In genomic region chr15:95860406-95860805, GRCh38 we compare ENCODE assay signal across 31 cellular contexts.
A peak's percentile ranks its signal among the peaks of the same experiment; 100 is the strongest.
DNase-seq lines count a peak whose midpoint lies in the region; ATAC-seq, FAIRE-seq and TF ChIP-seq lines count a peak whose summit lies in the region.
"Had no signal": no experiment of that assay in that cellular context is flagged by ENCODE, and none has a peak within 500 bp of the region (broad histone marks: within the 10 kb centered on the region; RNA-seq: fewer than 3 reads in every experiment).

No MANE protein-coding gene starts in this region.

- no peak overlapping the region for H3K4me2 ChIP-seq in HepG2 (ENCODE audit: low read depth, low read length)
- H3K4me2 ChIP-seq: A549; BLaER1; BLaER1 treated with 17β-estradiol and CSF1 and Interleukin-3, amounts not matched to agents 10 nM and 100 nM had no signal

- no peak for TF ChIP-seq EP300 in HepG2 (IDR thresholded peaks at IDR 0.05; ENCODE audit: low read depth in 2 of 2, low read length in 2 of 2)
- TF ChIP-seq EP300 in HepG2 (CRISPR knock-in tag; IDR thresholded peaks at IDR 0.05; ENCODE audit: borderline replicate concordance): no peak

- H4K20me1 ChIP-seq in HepG2 (ENCODE audit: insufficient read depth, low read length): no peaks in the 10 kb centered on the region
- H4K20me1 ChIP-seq: BLaER1; BLaER1 treated with 17β-estradiol and CSF1 and Interleukin-3, amounts not matched to agents 10 nM and 100 nM had no signal

- H3K9ac ChIP-seq in HepG2 (ENCODE audit: insufficient read depth, low read depth, low read length): no peak overlapping the region
- H3K9ac ChIP-seq: BLaER1; BLaER1 treated with 17β-estradiol and CSF1 and Interleukin-3, amounts not matched to agents 10 nM and 100 nM had no signal

- H3K9me3 ChIP-seq in HepG2 (ENCODE audit: low read length) (no peaks in the 10 kb centered on the region), right lobe of liver (no peaks in the 10 kb centered on the region), HEK293 (ENCODE audit: control insufficient read depth, insufficient read depth, low read depth, low read length) (no peaks in the 10 kb centered on the region)
- H3K9me3 ChIP-seq: A549; BE2C; BLaER1; BLaER1 treated with 17β-estradiol and CSF1 and Interleukin-3, amounts not matched to agents 10 nM and 100 nM; Caco-2 had no signal

- WGBS in HepG2 (ENCODE audit: low lambda C conversion rate): 39% methylated on average over 1 of the region's 1 CpG
- WGBS in right lobe of liver (ENCODE audit: insufficient coverage, low coverage, low lambda C conversion rate, missing lambda C conversion rate): 60% methylated on average over 1 of the region's 1 CpG

- in situ Hi-C loops in HepG2 (cut with HindIII; ENCODE audit: extremely low pct_ligation_motif_present, low pct_unique_long_range_greater_than_20kb): no loop called here

- no TSS peak for BruUV-seq in HepG2 (replicated peaks; lab: Mats Ljungman, UMichigan)

- POLR2A ChIA-PET in HepG2 (lab: Yijun Ruan, JAX) (no interaction called here), HEK293 (lab: Yijun Ruan, JAX) (no interaction called here)

- CTCF ChIA-PET in HepG2 (lab: Yijun Ruan, JAX; ENCODE audit: low intra/inter-chr PET ratio, low total read pairs) (no interaction called here), HEK293 (lab: Yijun Ruan, JAX) (interaction anchor here (0.7 kb wide), 1 partner anchor 167 kb away, joined by 4 read pairs; no protein-coding TSS in a partner anchor)

- no peak for TF ChIP-seq RAD21 in HepG2 (CRISPR knock-in tag; IDR thresholded peaks at IDR 0.05)

- intact Hi-C loops in HepG2 (cut with micrococcal nuclease; ENCODE audit: unreplicated experiment) (no loop called here), right lobe of liver (cut with DNase I) (no loop called here)

- H3K36me3 ChIP-seq in HepG2 (replicated peaks in 1 of 2; ENCODE audit: control insufficient read depth in 1 of 2, insufficient read depth in 2 of 2, low read length in 2 of 2): no peaks in the 10 kb centered on the region
- H3K36me3 ChIP-seq in right lobe of liver: no peaks in the 10 kb centered on the region
- no peaks in the 10 kb centered on the region for H3K36me3 ChIP-seq in HEK293 (ENCODE audit: control insufficient read depth in 2 of 2, insufficient read depth in 1 of 2, low read length in 2 of 2)
- H3K36me3 ChIP-seq: BE2C; BLaER1; BLaER1 treated with 17β-estradiol and CSF1 and Interleukin-3, amounts not matched to agents 10 nM and 100 nM had no signal

- H3K4me3 ChIP-seq in HepG2 (replicated peaks in 1 of 3; ENCODE audit: insufficient read depth in 1 of 3, low read depth in 2 of 3, low read length in 3 of 3) (no peak overlapping the region), right lobe of liver (no peak overlapping the region), HEK293 (ENCODE audit: low read depth, low read length) (no peak overlapping the region)
- H3K4me3 ChIP-seq: A549; BLaER1; BLaER1 treated with 17β-estradiol and CSF1 and Interleukin-3, amounts not matched to agents 10 nM and 100 nM had no signal

- ATAC-seq in HepG2: no peak
- no peak for ATAC-seq in right lobe of liver
- ATAC-seq: A549; CD8-positive, alpha-beta T cell had no signal

- H3K27ac ChIP-seq in HepG2 (ENCODE audit: extremely low read length, insufficient read depth, low read length) (no peak overlapping the region), right lobe of liver (no peak overlapping the region), HEK293 (ENCODE audit: extremely low read depth, low read depth, low read length) (no peak overlapping the region)
- H3K27ac ChIP-seq: 22Rv1; A549; BLaER1; BLaER1 treated with 17β-estradiol and CSF1 and Interleukin-3, amounts not matched to agents 10 nM and 100 nM; C4-2B had no signal

- TF ChIP-seq CTCF in HepG2 (CRISPR knock-in tag; IDR thresholded peaks at IDR 0.05) (no peak), right lobe of liver (IDR thresholded peaks at IDR 0.05) (no peak), HEK293 (tag by site-specific recombination; IDR thresholded peaks at IDR 0.05) (no peak)

- no peak for DNase-seq in HepG2 (ENCODE audit: low spot score)
- DNase-seq in right lobe of liver: no peak
- no peak for DNase-seq in HCEC 1CT
- DNase-seq: 8988T; ACHN; AML-193; BE2C; C1 segment of cervical spinal cord; Caco-2; Calu3; CD4-positive, alpha-beta memory T cell; CD4-positive, alpha-beta T cell; CD4-positive, CD25-positive, alpha-beta regulatory T cell; CD8-positive, alpha-beta memory T cell; CD8-positive, alpha-beta T cell; COR-L47; DMS 273 treated with DMSO at 0.1 percent for 48 hours; DMS153; DMS53; DMS79; DMS79 treated with DMSO at 0.1 percent for 48 hours; DND-41; EL had no signal

- H3K79me2 ChIP-seq in HepG2 (ENCODE audit: insufficient read depth, low read length): no peaks in the 10 kb centered on the region

- FAIRE-seq in HepG2 (lab: Jason Lieb, UNC): no peak
- FAIRE-seq: A204.1, A549, D721Med had no signal

- H2AFZ ChIP-seq in HepG2 (ENCODE audit: low read length): no peak overlapping the region

- H3K4me1 ChIP-seq in HepG2 (ENCODE audit: insufficient read depth, low read length): no peaks in the 10 kb centered on the region
- no peaks in the 10 kb centered on the region for H3K4me1 ChIP-seq in right lobe of liver
- no peaks in the 10 kb centered on the region for H3K4me1 ChIP-seq in HEK293 (ENCODE audit: control insufficient read depth, insufficient read depth, low read length)
- H3K4me1 ChIP-seq: A549, BE2C, BLaER1 had no signal

- TF ChIP-seq POLR2A in HepG2 (IDR thresholded peaks at IDR 0.05; ENCODE audit: insufficient read depth in 1 of 2, low read depth in 2 of 2, low read length in 2 of 2): no peak
- no peak for TF ChIP-seq POLR2A in right lobe of liver (IDR thresholded peaks at IDR 0.05)

- H3K27me3 ChIP-seq in HepG2 (ENCODE audit: control insufficient read depth in 1 of 2, insufficient read depth in 2 of 2, low read length in 2 of 2) (no peaks in the 10 kb centered on the region), right lobe of liver (no peaks in the 10 kb centered on the region)
- H3K27me3 ChIP-seq: BE2C; BLaER1; BLaER1 treated with 17β-estradiol and CSF1 and Interleukin-3, amounts not matched to agents 10 nM and 100 nM had no signal

TF ChIP-seq in HepG2, 621 proteins besides CTCF, POLR2A, EP300 and RAD21 (continues in another document):
- TF ChIP-seq HNF1A (IDR thresholded peaks at IDR 0.05; ENCODE audit: low read depth) (no peak), HNF1A (CRISPR knock-in tag; IDR thresholded peaks at IDR 0.05; ENCODE audit: borderline replicate concordance) (no peak)

TF ChIP-seq in HEK293, 187 proteins besides CTCF, POLR2A, EP300 and RAD21:
- TF ChIP-seq ZNF513 (tag by site-specific recombination; IDR thresholded peaks at IDR 0.05) (peak; percentile 98), PBX3 (CRISPR knock-in tag; IDR thresholded peaks at IDR 0.05) (no peak)

Comparison
In these comparisons a context has a peak if more than half of its experiments do, and no peak if none do; other contexts are left out.
1. Of the 63 proteins assayed by ChIP-seq in both HepG2 and HEK293: peak only in HepG2: none; only in HEK293: ZNF513; in both: none; in neither: 62.